In genomic region chr14:23555882-23556699, GRCh38 we compare ENCODE assay signal across 8 cellular contexts. TPM values are rescaled to one million over a fixed set of nuclear protein-coding genes. Genes with fewer than 3 reads are reported as not detected.
DNase-seq lines count a peak whose midpoint lies in the region; ATAC-seq and TF ChIP-seq lines count a peak whose summit lies in the region.

THTPA (plus strand) TSS chr14:23556271; CDS start chr14:23556758, 487 bp downstream.

- H3K4me1 Mint-ChIP-seq in chondrocyte (ENCODE audit: low read depth) = peaks cover 34% of the 10 kb centered on the region

- H3K9me3 Mint-ChIP-seq in chondrocyte (ENCODE audit: low read depth) = no peaks in the 10 kb centered on the region

- TF ChIP-seq CTCF in chondrocyte (IDR thresholded peaks at IDR 0.05) = no peak

- H3K27me3 Mint-ChIP-seq in chondrocyte (ENCODE audit: low read depth) = no peaks in the 10 kb centered on the region

- peak within 1 kb of the TSS; percentile 93 for H3K27ac Mint-ChIP-seq in chondrocyte (ENCODE audit: unreplicated experiment)

- intact Hi-C loops in left colon (cut with DNase I, micrococcal nuclease) = loop anchor here in 1 of 2 donors (5.0 kb wide), 1 partner anchor 79 kb away; no protein-coding TSS in a partner anchor

- peaks cover 6% of the 10 kb centered on the region for H3K36me3 Mint-ChIP-seq in chondrocyte (ENCODE audit: low read depth)

- ATAC-seq in HG03432 (IDR thresholded peaks at IDR 0.05; ENCODE audit: unreplicated experiment) (peak; percentile 87), left colon (peak; percentile 83)

- peak; percentile 90 for TF ChIP-seq POLR2A in GM19193 (IDR thresholded peaks at IDR 0.05; ENCODE audit: extremely low read depth, insufficient read depth, insufficient read length)

- H3K4me3 Mint-ChIP-seq in chondrocyte (ENCODE audit: unreplicated experiment) = peak within 1 kb of the TSS; percentile 91

- DNase-seq in AML-193 (lab: John Stamatoyannopoulos, UW) (peak; percentile 80 to 84), NCI-H510A treated with DMSO at 0.1 percent for 48 hours (lab: John Stamatoyannopoulos, UW) (peak; percentile 77), chondrocyte (ENCODE audit: low spot score) (peak; percentile 98), left colon (peak; percentile 95 to 98)
- DNase-seq in activated CD4-positive, alpha-beta T cell treated with anti-CD3 and anti-CD28 coated beads for 24 hours (ENCODE audit: low read depth in 2 of 2) = peak; percentile 78 to 88
- DNase-seq in stimulated activated CD4-positive, alpha-beta T cell treated with anti-CD3 and anti-CD28 coated beads, Interleukin-1b, Interleukin-23, amount 100 ng/mL, for 4 hours (ENCODE audit: low read depth in 2 of 2) = peak; percentile 84 to 90

RNA-seq across cellular contexts. Expression of gene THTPA, which starts in this region (rescaled TPM):
- 11.8 to 21.6 TPM (median 12.3 TPM) in 3 replicates for total RNA-seq in chondrocyte
- 10 to 100 TPM; 15.7 to 16.6 TPM for total RNA-seq in left colon

Comparison
In these comparisons a context has a peak if more than half of its experiments do, and no peak if none do; other contexts are left out.
1. Peak in every context shown above with its lines: DNase-seq and ATAC-seq.